8 cellular contexts compared by ENCODE assay signal in genomic region chr3:86876504-86877181, GRCh38.
DNase-seq lines count a peak whose midpoint lies in the region; ATAC-seq and TF ChIP-seq lines count a peak whose summit lies in the region.
"Not testable (repeated sequence)": the region's sequence is repeated elsewhere in the genome, so short reads cannot be mapped to it uniquely, and the experiment has no call there.

No MANE protein-coding gene starts in this region.

- not testable (repeated sequence) for H4K5ac ChIP-seq in H9 (ENCODE audit: insufficient read length, low read depth, low read length)

- peak; percentile 50; the same call in 1 of the 3 replicates for ATAC-seq in RWPE2 (ENCODE audit: low read depth)

- H3K4me1 ChIP-seq in H9 (ENCODE audit: insufficient read depth, low read length); RWPE2 (ENCODE audit: insufficient read depth, poor library complexity, severe bottlenecking); endodermal cell (ENCODE audit: control insufficient read depth, insufficient read depth, low read length): not testable (repeated sequence)

- H4K20me1 ChIP-seq in H9 (ENCODE audit: control insufficient read depth, insufficient read depth, insufficient read length): not testable (repeated sequence)

- not testable (repeated sequence) for H2BK15ac ChIP-seq in H9 (ENCODE audit: low read depth, low read length)

- not testable (repeated sequence) for H3K56ac ChIP-seq in H9 (ENCODE audit: insufficient read length, low read depth, low read length)

- peak overlapping the region; percentile 65 for H3K27ac ChIP-seq in H9 (ENCODE audit: insufficient read length, low read depth, low read length)
- H3K27ac ChIP-seq in RWPE2 (ENCODE audit: poor library complexity, severe bottlenecking); endodermal cell (ENCODE audit: low read depth, low read length): not testable (repeated sequence)

- not testable (repeated sequence) for H3K27me3 ChIP-seq in H9 (ENCODE audit: insufficient read depth, low read length); RWPE2 (ENCODE audit: insufficient read depth, poor library complexity, severe bottlenecking); endodermal cell (ENCODE audit: control insufficient read depth, insufficient read depth, low read length, poor library complexity, severe bottlenecking)

- not testable (repeated sequence) for H2AK5ac ChIP-seq in H9 (ENCODE audit: insufficient read length, low read length)

- H3K23ac ChIP-seq in H9 (ENCODE audit: insufficient read length, low read depth, low read length): not testable (repeated sequence)

- not testable (repeated sequence) for H3K9ac ChIP-seq in H9 (ENCODE audit: extremely low read depth, insufficient read length, low read length); endodermal cell (ENCODE audit: extremely low read depth, low read length, poor library complexity, severe bottlenecking)

- H3K79me1 ChIP-seq in H9 (ENCODE audit: insufficient read depth, low read depth, low read length, poor library complexity, severe bottlenecking): not testable (repeated sequence)

- 0 out of 2 replicates have a peak overlapping the region, but pooled peaks have one; percentile 29 for H3K14ac ChIP-seq in H9 (ENCODE audit: insufficient read depth, low read length)

- not testable (repeated sequence) for H3T11ph ChIP-seq in H9 (ENCODE audit: low read length)

- H3K18ac ChIP-seq in H9 (ENCODE audit: insufficient read length, low read depth, low read length): not testable (repeated sequence)

- H3K4me3 Mint-ChIP-seq in H9: 0 out of 5 replicates have a peak overlapping the region, but pooled peaks have one; percentile 7 to 18
- not testable (repeated sequence) for H3K4me3 Mint-ChIP-seq in endodermal cell

- not testable (repeated sequence) for H2BK5ac ChIP-seq in H9 (ENCODE audit: insufficient read length, low read length)

- H3K4me2 ChIP-seq in H9 (ENCODE audit: insufficient read depth, insufficient read length, low read length): not testable (repeated sequence)

- H3K27ac Mint-ChIP-seq in H9 (peak overlapping the region; percentile 81 to 98 (median 98)), endodermal cell (peak overlapping the region; percentile 42)

- H4K8ac ChIP-seq in H9 (replicated peaks; ENCODE audit: insufficient read length, low read depth, low read length): not testable (repeated sequence)

- H2BK20ac ChIP-seq in H9 (ENCODE audit: low read depth, low read length, poor library complexity, severe bottlenecking): not testable (repeated sequence)

- H3K23me2 ChIP-seq in H9 (ENCODE audit: insufficient read length, low read depth, low read length, poor library complexity, severe bottlenecking): not testable (repeated sequence)

- no CpG with 5 or more reads among the region's 5 CpGs for WGBS in H9 (ENCODE audit: extremely low coverage, insufficient read length, low lambda C conversion rate)
- WGBS in endodermal cell (ENCODE audit: insufficient coverage in 1 of 2, insufficient read length in 1 of 2), 2 experiments: 67 to 77% methylated on average over 3 to 5 of the region's 5 CpGs

- H2BK12ac ChIP-seq in H9 (ENCODE audit: insufficient read length, low read depth, low read length): peak overlapping the region; percentile 62

- H3K4me3 ChIP-seq in RWPE2 (ENCODE audit: severe bottlenecking); endodermal cell (ENCODE audit: low read length): not testable (repeated sequence)

- not testable (repeated sequence) for H2BK120ac ChIP-seq in H9 (ENCODE audit: low read depth, low read length, poor library complexity, severe bottlenecking)

- peak overlapping the region; percentile 52 for H2AFZ ChIP-seq in H9 (ENCODE audit: low read length)

- H3K4me1 Mint-ChIP-seq in H9 (peaks cover 26 to 29% of the 10 kb centered on the region in 2 experiments), endodermal cell (peaks cover 12% of the 10 kb centered on the region)

- not testable (repeated sequence) for H3K36me3 ChIP-seq in RWPE2 (ENCODE audit: low read depth); endodermal cell (ENCODE audit: control insufficient read depth, insufficient read depth, low read length)

- H3K79me2 ChIP-seq in H9 (ENCODE audit: insufficient read depth, low read length): not testable (repeated sequence)

- not testable (repeated sequence) for H3K4ac ChIP-seq in H9 (ENCODE audit: low read depth, low read length)

- not testable (repeated sequence) for H3K27me3 Mint-ChIP-seq in H9 (ENCODE audit: low read depth); endodermal cell (ENCODE audit: insufficient read depth)

- H3K36me3 Mint-ChIP-seq in H9 (ENCODE audit: insufficient read depth in 1 of 3, low read depth in 3 of 3): peaks cover 16 to 58% (median 37%) of the 10 kb centered on the region in 3 experiments
- not testable (repeated sequence) for H3K36me3 Mint-ChIP-seq in endodermal cell (ENCODE audit: low read depth)

- peak; percentile 71 for DNase-seq in COLO668 (lab: John Stamatoyannopoulos, UW; ENCODE audit: unreplicated experiment)
- peak; percentile 90 for DNase-seq in H9
- DNase-seq in NCI-H146 (lab: John Stamatoyannopoulos, UW): peak; percentile 92
- peak; percentile 95 for DNase-seq in NCI-H2107 treated with DMSO at 0.1 percent for 48 hours (lab: John Stamatoyannopoulos, UW; ENCODE audit: unreplicated experiment)
- DNase-seq in NCI-H526 (lab: John Stamatoyannopoulos, UW): peak; percentile 61 to 72
- DNase-seq in RWPE2 (ENCODE audit: low spot score): not testable (repeated sequence)
- DNase-seq in endodermal cell: peak; percentile 88
- peak; percentile 21 for DNase-seq in iPS-NIHi7 (ENCODE audit: extremely low spot score)

- H3K9me3 Mint-ChIP-seq in H9: peaks cover 31 to 43% of the 10 kb centered on the region in 2 experiments
- H3K9me3 Mint-ChIP-seq in endodermal cell: not testable (repeated sequence)

- not testable (repeated sequence) for TF ChIP-seq CTCF in H9 (conservative IDR thresholded peaks at IDR 0.05); RWPE2 (IDR thresholded peaks at IDR 0.05; ENCODE audit: poor library complexity, severe bottlenecking); endodermal cell (conservative IDR thresholded peaks at IDR 0.05)

- H4K91ac ChIP-seq in H9 (ENCODE audit: insufficient read length, low read depth, low read length): not testable (repeated sequence)

- not testable (repeated sequence) for H3K9me3 ChIP-seq in H9 (ENCODE audit: control insufficient read depth, low read depth, low read length); RWPE2 (ENCODE audit: severe bottlenecking); endodermal cell (ENCODE audit: control insufficient read depth, low read length)
